16 cellular contexts compared by ENCODE assay signal in genomic region chr17:18919963-18920362, GRCh38. TPM values are rescaled to one million over a fixed set of nuclear protein-coding genes. Genes with fewer than 3 reads are reported as not detected.
DNase-seq lines count a peak whose midpoint lies in the region; ATAC-seq and TF ChIP-seq lines count a peak whose summit lies in the region.
"Had no signal": no experiment of that assay in that cellular context is flagged by ENCODE, and none has a peak within 500 bp of the region (broad histone marks: within the 10 kb centered on the region; RNA-seq: fewer than 3 reads in every experiment).

No MANE protein-coding gene starts in this region.

- H2AFZ ChIP-seq in SU-DHL-6 (ENCODE audit: low read depth, low read length, severe bottlenecking): no peak overlapping the region
- H2AFZ ChIP-seq: PC-9 had no signal

- H3K9me3 ChIP-seq in SU-DHL-6 (ENCODE audit: insufficient read depth, low read length) (no peaks in the 10 kb centered on the region), transverse colon (no peaks in the 10 kb centered on the region)

- in situ Hi-C loops in transverse colon (cut with MboI; ENCODE audit: low pct_ligation_motif_present in 1 of 4, low pct_unique_long_range_greater_than_20kb in 1 of 4, low sequenced_read_pairs in 3 of 4): no loop called here

- H3K4me1 Mint-ChIP-seq in natural killer cell treated with Interleukin-12 subunit alpha and Interleukin-12 subunit beta and Interleukin-15 and Interleukin-18, amount 100 ng/mL, for 72 hours (ENCODE audit: low read depth in 2 of 2): peaks cover 24 to 33% of the 10 kb centered on the region in 2 donors
- H3K4me1 Mint-ChIP-seq in natural killer cell: peaks cover 25 to 33% of the 10 kb centered on the region in 2 donors
- peaks cover 35% of the 10 kb centered on the region for H3K4me1 Mint-ChIP-seq in memory B cell

- H3K27me3 ChIP-seq in SU-DHL-6 (ENCODE audit: low read length) (no peaks in the 10 kb centered on the region), transverse colon (no peaks in the 10 kb centered on the region)

- peaks cover 15% of the 10 kb centered on the region for H3K36me3 Mint-ChIP-seq in natural killer cell treated with Interleukin-12 subunit alpha and Interleukin-12 subunit beta and Interleukin-15 and Interleukin-18, amount 100 ng/mL, for 72 hours
- H3K36me3 Mint-ChIP-seq in natural killer cell (no peaks in the 10 kb centered on the region), memory B cell (peaks cover 19% of the 10 kb centered on the region)

- no peak for DNase-seq in natural killer cell treated with Interleukin-12 subunit alpha and Interleukin-12 subunit beta and Interleukin-15 and Interleukin-18, amount 100 ng/mL, for 72 hours (ENCODE audit: low spot score)
- DNase-seq in natural killer cell (no peak), memory B cell (ENCODE audit: low spot score in 2 of 2) (no peak), transverse colon (peak; percentile 48), GM19240 (ENCODE audit: insufficient read length, low spot score) (no peak), NCI-H2107 (lab: John Stamatoyannopoulos, UW) (no peak), superior temporal gyrus (ENCODE audit: extremely low spot score) (no peak)
- DNase-seq: AML-193, hippocampal formation, PC-9, T-helper 9 cell had no signal

- H4K20me1 ChIP-seq in SU-DHL-6 (ENCODE audit: low read depth, low read length): no peaks in the 10 kb centered on the region

- H3K4me1 ChIP-seq in transverse colon: peaks cover 23 to 41% (median 32%) of the 10 kb centered on the region in 4 donors

- H3K36me3 ChIP-seq in SU-DHL-6 (ENCODE audit: low read length) (peaks cover 11% of the 10 kb centered on the region), transverse colon (peaks cover 0 to 6% (median 3%) of the 10 kb centered on the region in 4 donors)

- peak overlapping the region in 1 of 2 donors; percentile 43 for H3K27ac Mint-ChIP-seq in natural killer cell treated with Interleukin-12 subunit alpha and Interleukin-12 subunit beta and Interleukin-15 and Interleukin-18, amount 100 ng/mL, for 72 hours
- H3K27ac Mint-ChIP-seq in natural killer cell (peak overlapping the region in 1 of 2 donors; percentile 76), memory B cell (peak overlapping the region; percentile 75)

- H3K9me2 ChIP-seq in SU-DHL-6 (replicated peaks; ENCODE audit: insufficient read depth, low read length): no peaks in the 10 kb centered on the region

- TF ChIP-seq POLR2A in transverse colon (IDR thresholded peaks at IDR 0.05): no peak

- WGBS in transverse colon (ENCODE audit: low coverage in 1 of 2), 2 donors: 39 to 47% methylated on average over 3 to 6 of the region's 6 CpGs

- H3K4me2 ChIP-seq in SU-DHL-6 (ENCODE audit: low read depth, low read length, poor library complexity, severe bottlenecking): peak overlapping the region; percentile 55
- H3K4me2 ChIP-seq: PC-9 had no signal

- peak overlapping the region; percentile 27 for H3K9ac ChIP-seq in SU-DHL-6 (ENCODE audit: low read length)

- intact Hi-C loops in natural killer cell (cut with micrococcal nuclease) (no loop called here), transverse colon (cut with DNase I; ENCODE audit: low total_unique reads) (no loop called here)

- H3K4me3 ChIP-seq in SU-DHL-6 (ENCODE audit: insufficient read depth, low read length, poor library complexity, severe bottlenecking): no peak overlapping the region
- no peak overlapping the region for H3K4me3 ChIP-seq in transverse colon
- H3K4me3 ChIP-seq: PC-9 had no signal

- H3F3A ChIP-seq in SU-DHL-6 (ENCODE audit: insufficient read depth): peaks cover 52% of the 10 kb centered on the region

- TF ChIP-seq CTCF in natural killer cell (IDR thresholded peaks at IDR 0.05): no peak
- no peak for TF ChIP-seq CTCF in SU-DHL-6 (IDR thresholded peaks at IDR 0.05; ENCODE audit: insufficient read depth, low read length, poor library complexity, severe bottlenecking)
- TF ChIP-seq CTCF in transverse colon (IDR thresholded peaks at IDR 0.05): no peak

- peak overlapping the region; percentile 58 for H3K4me3 Mint-ChIP-seq in natural killer cell treated with Interleukin-12 subunit alpha and Interleukin-12 subunit beta and Interleukin-15 and Interleukin-18, amount 100 ng/mL, for 72 hours
- H3K4me3 Mint-ChIP-seq in natural killer cell: no peak overlapping the region
- H3K4me3 Mint-ChIP-seq in memory B cell: no peak overlapping the region

- H3K27me3 Mint-ChIP-seq in natural killer cell treated with Interleukin-12 subunit alpha and Interleukin-12 subunit beta and Interleukin-15 and Interleukin-18, amount 100 ng/mL, for 72 hours: no peaks in the 10 kb centered on the region
- H3K27me3 Mint-ChIP-seq in natural killer cell (ENCODE audit: low read depth in 2 of 2) (no peaks in the 10 kb centered on the region), memory B cell (no peaks in the 10 kb centered on the region)

- H3K9me3 Mint-ChIP-seq in natural killer cell treated with Interleukin-12 subunit alpha and Interleukin-12 subunit beta and Interleukin-15 and Interleukin-18, amount 100 ng/mL, for 72 hours: no peaks in the 10 kb centered on the region
- no peaks in the 10 kb centered on the region for H3K9me3 Mint-ChIP-seq in natural killer cell
- H3K9me3 Mint-ChIP-seq in memory B cell: no peaks in the 10 kb centered on the region
- H3K9me3 Mint-ChIP-seq: activated naive CD4-positive, alpha-beta T cell treated with anti-CD3 and anti-CD28 coated beads, Interleukin-2, amount 50 U/mL, for 72 hours had no signal

- ATAC-seq in natural killer cell treated with Interleukin-12 subunit alpha and Interleukin-12 subunit beta and Interleukin-15 and Interleukin-18, amount 100 ng/mL, for 72 hours: peak in 1 of 2 donors; percentile 54
- ATAC-seq in natural killer cell: no peak
- ATAC-seq in memory B cell (ENCODE audit: low read depth): no peak

- H3K79me2 ChIP-seq in SU-DHL-6 (ENCODE audit: insufficient read depth, low read length): peaks cover 34% of the 10 kb centered on the region

- no peak for TF ChIP-seq EP300 in transverse colon (IDR thresholded peaks at IDR 0.05; ENCODE audit: low read depth)

- H3K27ac ChIP-seq in SU-DHL-6 (ENCODE audit: low read depth, low read length) (peak overlapping the region; percentile 89), transverse colon (peak overlapping the region; percentile 36 to 77 (median 66))
- H3K27ac ChIP-seq: PC-9 had no signal

RNA-seq across cellular contexts. Expression of gene SLC5A10, which starts 32.0 kb away (rescaled TPM):
- not detected for total RNA-seq in natural killer cell treated with Interleukin-12 subunit alpha and Interleukin-12 subunit beta and Interleukin-15 and Interleukin-18, amount 100 ng/mL, for 72 hours
- under 1 TPM in 1 of 3 donors, not detected in 2; 0.28 TPM for total RNA-seq in natural killer cell
- total RNA-seq in transverse colon: not detected
- total RNA-seq: activated naive CD4-positive, alpha-beta T cell treated with anti-CD3 and anti-CD28 coated beads, Interleukin-2, amount 50 U/mL, for 72 hours; epithelial cell of proximal tubule; lung microvascular endothelial cell; pulmonary artery endothelial cell had no signal
